ENCODE assay signal across 8 cellular contexts in the genomic region with DNA sequence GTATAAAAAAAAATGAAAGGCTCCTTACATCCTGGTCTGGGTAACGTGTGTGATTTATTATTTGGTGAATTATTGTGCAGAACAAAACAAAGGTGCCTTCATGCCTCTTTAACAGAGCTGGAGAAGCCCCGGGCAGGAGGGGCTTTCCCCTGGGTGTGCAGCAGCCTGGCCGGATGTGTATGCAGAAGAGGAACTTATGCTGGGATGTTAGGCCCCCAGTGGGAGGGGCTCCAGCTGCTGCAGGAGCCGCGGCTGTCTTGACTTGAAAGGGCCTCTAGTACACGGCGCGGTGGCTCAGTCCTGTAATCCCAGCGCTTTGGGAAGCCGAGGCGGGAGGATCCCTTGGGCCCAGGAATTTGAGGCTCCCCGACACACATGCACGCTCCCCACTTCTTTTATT. TPM values are rescaled to one million over a fixed set of nuclear protein-coding genes. Genes with fewer than 3 reads are reported as not detected.
A peak's percentile ranks its signal among the peaks of the same experiment; 100 is the strongest.
DNase-seq lines count a peak whose midpoint lies in the region; ATAC-seq and TF ChIP-seq lines count a peak whose summit lies in the region.

No MANE protein-coding gene starts in this region.

- peak; percentile 88 for DNase-seq in GM10248 (ENCODE audit: extremely low spot score)
- peak; percentile 76 for DNase-seq in NAMALWA (ENCODE audit: low spot score)
- peak; percentile 76 for DNase-seq in activated CD4-positive, alpha-beta memory T cell treated with anti-CD3 and anti-CD28 coated beads for 36 hours
- DNase-seq in globus pallidus (ENCODE audit: low spot score): peak; percentile 17
- DNase-seq in stimulated activated CD8-positive, alpha-beta memory T cell treated with anti-CD3 and anti-CD28 coated beads, Interleukin-15, amount 100 ng/mL, for 4 hours (ENCODE audit: low read depth in 2 of 2): peak; percentile 15 to 38
- no peak for DNase-seq in AG08395 (ENCODE audit: low spot score)
- no peak for DNase-seq in NCI-H1417 (lab: John Stamatoyannopoulos, UW)

- peak overlapping the region; percentile 26 for H3K4me3 Mint-ChIP-seq in activated CD4-positive, alpha-beta memory T cell treated with anti-CD3 and anti-CD28 coated beads for 36 hours

- TF ChIP-seq CTCF in GM10248 (IDR thresholded peaks at IDR 0.05; ENCODE audit: control extremely low read depth, extremely low read depth, low read depth, missing control alignments): no peak

- H3K27ac Mint-ChIP-seq in activated CD4-positive, alpha-beta memory T cell treated with anti-CD3 and anti-CD28 coated beads for 36 hours: peak overlapping the region; percentile 38

- CTCF ChIA-PET in GM10248 (lab: Yijun Ruan, JAX): interaction anchor here (0.9 kb wide), 1 partner anchor 8 kb away, joined by 3 read pairs; no protein-coding TSS in a partner anchor
- CTCF ChIA-PET in activated CD4-positive, alpha-beta memory T cell treated with anti-CD3 and anti-CD28 coated beads for 36 hours (lab: Charles Lee): interaction anchor here (0.9 to 1.1 kb wide), 2 partner anchors 28 to 85 kb away, joined by 3 read pairs; no protein-coding TSS in a partner anchor

- H3K4me1 Mint-ChIP-seq in activated CD4-positive, alpha-beta memory T cell treated with anti-CD3 and anti-CD28 coated beads for 36 hours (ENCODE audit: low read depth): peaks cover 22% of the 10 kb centered on the region

- intact Hi-C loops in activated CD4-positive, alpha-beta memory T cell treated with anti-CD3 and anti-CD28 coated beads for 36 hours (cut with micrococcal nuclease): no loop called here

- no peaks in the 10 kb centered on the region for H3K9me3 Mint-ChIP-seq in activated CD4-positive, alpha-beta memory T cell treated with anti-CD3 and anti-CD28 coated beads for 36 hours

- H3K27me3 Mint-ChIP-seq in activated CD4-positive, alpha-beta memory T cell treated with anti-CD3 and anti-CD28 coated beads for 36 hours: no peaks in the 10 kb centered on the region

- ATAC-seq in GM21619 (IDR thresholded peaks at IDR 0.05; ENCODE audit: unreplicated experiment): peak; percentile 100

- POLR2A ChIA-PET in GM10248 (lab: Yijun Ruan, JAX): no interaction called here
- POLR2A ChIA-PET in activated CD4-positive, alpha-beta memory T cell treated with anti-CD3 and anti-CD28 coated beads for 36 hours (lab: Charles Lee): no interaction called here

- H3K36me3 Mint-ChIP-seq in activated CD4-positive, alpha-beta memory T cell treated with anti-CD3 and anti-CD28 coated beads for 36 hours: no peaks in the 10 kb centered on the region

RNA-seq across cellular contexts. Expression of a gene that starts 16.0 kb away (rescaled TPM):
- 10 to 100 TPM; 18.1 to 18.9 TPM for total RNA-seq in activated CD4-positive, alpha-beta memory T cell treated with anti-CD3 and anti-CD28 coated beads for 36 hours

Comparison
In these comparisons a context has a peak if more than half of its experiments do, and no peak if none do; other contexts are left out.
1. DNase-seq: peak in GM10248 (single experiment), NAMALWA (single experiment), activated CD4-positive, alpha-beta memory T cell treated with anti-CD3 and anti-CD28 coated beads for 36 hours (single experiment), globus pallidus (single experiment) and stimulated activated CD8-positive, alpha-beta memory T cell treated with anti-CD3 and anti-CD28 coated beads, Interleukin-15, amount 100 ng/mL, for 4 hours (2 of 2); none in AG08395 (single experiment) and NCI-H1417 (0 of 3).